9 cellular contexts compared by ENCODE assay signal in the genomic region with DNA sequence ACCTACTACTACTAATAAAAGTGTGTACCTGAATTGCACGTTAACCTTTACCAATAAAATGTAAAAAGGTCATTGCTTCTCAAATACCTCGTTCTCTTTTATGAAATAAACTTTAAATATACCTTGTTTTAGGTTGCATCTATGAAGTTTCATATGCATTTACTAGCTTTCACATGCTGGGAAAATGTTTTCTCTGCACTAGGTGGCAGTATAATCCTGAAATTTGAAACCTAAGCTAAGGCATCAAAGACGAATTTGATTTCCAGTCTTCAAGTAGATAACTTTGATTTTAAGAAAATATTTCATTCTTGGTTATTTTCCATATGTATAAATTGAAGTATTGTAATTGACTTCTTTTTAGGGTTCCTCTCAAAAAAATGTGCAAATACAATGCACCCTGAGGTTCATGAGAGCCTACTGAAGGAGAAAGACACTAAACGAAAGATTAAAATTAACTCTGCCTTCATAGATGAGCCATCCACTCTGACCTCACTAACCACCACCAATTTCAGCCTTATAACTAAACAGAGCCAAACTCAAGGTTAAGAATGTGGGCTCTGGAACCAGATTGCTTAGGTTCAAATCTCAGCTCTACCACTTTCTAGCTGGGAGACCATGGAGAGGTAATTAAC. TPM values are rescaled to one million over a fixed set of nuclear protein-coding genes. Genes with fewer than 3 reads are reported as not detected.
DNase-seq lines count a peak whose midpoint lies in the region; ATAC-seq and TF ChIP-seq lines count a peak whose summit lies in the region.
"Had no signal": no experiment of that assay in that cellular context is flagged by ENCODE, and none has a peak within 500 bp of the region (broad histone marks: within the 10 kb centered on the region; RNA-seq: fewer than 3 reads in every experiment).

No MANE protein-coding gene starts in this region.

- H3K4me3 ChIP-seq in H7 (ENCODE audit: insufficient read depth, low read depth, low read length), result no peak overlapping the region
- no peak overlapping the region for H3K4me3 ChIP-seq in PC-9
- no peak overlapping the region for H3K4me3 ChIP-seq in epithelial cell of esophagus (ENCODE audit: low read length)

- peaks cover 6% of the 10 kb centered on the region for H3K27me3 ChIP-seq in CD4-positive, alpha-beta T cell (ENCODE audit: control insufficient read depth, insufficient read depth, low read length)
- no peaks in the 10 kb centered on the region for H3K27me3 ChIP-seq in H7 (ENCODE audit: control insufficient read depth, insufficient read depth, low read length)
- H3K27me3 ChIP-seq in PC-9 (ENCODE audit: insufficient read depth, low read depth), result peaks cover 49% of the 10 kb centered on the region

- H3K27ac ChIP-seq in CD4-positive, alpha-beta T cell (ENCODE audit: low read depth, low read length), result no peak overlapping the region
- H3K27ac ChIP-seq in PC-9, result no peak overlapping the region

- no peaks in the 10 kb centered on the region for H3K9me3 ChIP-seq in CD4-positive, alpha-beta T cell (ENCODE audit: control insufficient read depth, low read length)
- H3K9me3 ChIP-seq in PC-9 (ENCODE audit: insufficient read depth, low read depth), result no peaks in the 10 kb centered on the region

- no peak overlapping the region for H3K4me3 Mint-ChIP-seq in CD4-positive, alpha-beta T cell
- H3K4me3 Mint-ChIP-seq in osteocyte (ENCODE audit: unreplicated experiment), result no peak overlapping the region
- H3K4me3 Mint-ChIP-seq: IgD-negative memory B cell had no signal

- H2AFZ ChIP-seq in PC-9, result no peak overlapping the region

- H3K27me3 Mint-ChIP-seq in CD4-positive, alpha-beta T cell, result peaks cover 39% of the 10 kb centered on the region
- peaks cover 42% of the 10 kb centered on the region for H3K27me3 Mint-ChIP-seq in osteocyte (ENCODE audit: unreplicated experiment)

- H3F3A ChIP-seq in PC-9 (ENCODE audit: insufficient read depth, low read depth), result no peaks in the 10 kb centered on the region

- H3K79me2 ChIP-seq in PC-9 (ENCODE audit: low read depth), result no peaks in the 10 kb centered on the region

- no TSS peak for BruUV-seq in PC-9 (replicated peaks; lab: Mats Ljungman, UMichigan)

- no peaks in the 10 kb centered on the region for H3K4me1 Mint-ChIP-seq in CD4-positive, alpha-beta T cell (ENCODE audit: low read depth)
- no peaks in the 10 kb centered on the region for H3K4me1 Mint-ChIP-seq in osteocyte (ENCODE audit: unreplicated experiment)

- CTCF ChIA-PET in CD4-positive, alpha-beta T cell (lab: Charles Lee), result interaction anchor here (1.0 to 2.0 kb wide), 4 partner anchors 18 to 646 kb away, joined by 3 to 10 read pairs (median 3); a partner anchor contains a TSS
- CTCF ChIA-PET in PC-9 (lab: Charles Lee), result interaction anchor here (0.5 to 1.4 kb wide), 9 partner anchors 54 to 646 kb away, joined by 3 to 9 read pairs (median 4); a partner anchor contains a TSS

- ATAC-seq in CD4-positive, alpha-beta T cell (ENCODE audit: poor library complexity), result no peak
- ATAC-seq in HG03039 (IDR thresholded peaks at IDR 0.05; ENCODE audit: unreplicated experiment) (no peak), HG03196 (IDR thresholded peaks at IDR 0.05; ENCODE audit: unreplicated experiment) (no peak), GM21390 (IDR thresholded peaks at IDR 0.05; ENCODE audit: unreplicated experiment) (no peak)

- H3K36me3 ChIP-seq in H7 (replicated peaks; ENCODE audit: control insufficient read depth, insufficient read depth, low read length) (no peaks in the 10 kb centered on the region), PC-9 (ENCODE audit: low read depth) (no peaks in the 10 kb centered on the region)

- intact Hi-C loops in CD4-positive, alpha-beta T cell (cut with DNase I, micrococcal nuclease), result loop anchor here (2.0 to 10.0 kb wide), 6 partner anchors 59 to 1065 kb away; a partner anchor contains a TSS
- intact Hi-C loops in PC-9 (cut with micrococcal nuclease; ENCODE audit: unreplicated experiment), result loop anchor here (1.0 to 5.0 kb wide), 6 partner anchors 59 to 703 kb away; a partner anchor contains a TSS

- H3K36me3 Mint-ChIP-seq in CD4-positive, alpha-beta T cell (ENCODE audit: low read depth), result no peaks in the 10 kb centered on the region
- no peaks in the 10 kb centered on the region for H3K36me3 Mint-ChIP-seq in osteocyte (ENCODE audit: unreplicated experiment)
- H3K36me3 Mint-ChIP-seq: IgD-negative memory B cell had no signal

- no peak for DNase-seq in CD4-positive, alpha-beta T cell
- DNase-seq in H7 (peak; percentile 13), PC-9 (peak in 1 of 2 experiments; percentile 48), epithelial cell of esophagus (ENCODE audit: low read depth) (peak; percentile 69), osteocyte (ENCODE audit: extremely low spot score, unreplicated experiment) (no peak)

- no peaks in the 10 kb centered on the region for H4K20me1 ChIP-seq in PC-9 (ENCODE audit: insufficient read depth)

- TF ChIP-seq CTCF in CD4-positive, alpha-beta T cell (IDR thresholded peaks at IDR 0.05), result peak; percentile 60
- TF ChIP-seq CTCF in PC-9 (conservative IDR thresholded peaks at IDR 0.05) (peak; percentile 78), epithelial cell of esophagus (IDR thresholded peaks at IDR 0.05; ENCODE audit: insufficient read depth, low read depth, low read length, missing control alignments) (peak; percentile 48), osteocyte (IDR thresholded peaks at IDR 0.05) (peak; percentile 73)

- no peaks in the 10 kb centered on the region for H3K9me3 Mint-ChIP-seq in CD4-positive, alpha-beta T cell
- no peaks in the 10 kb centered on the region for H3K9me3 Mint-ChIP-seq in osteocyte (ENCODE audit: unreplicated experiment)
- H3K9me3 Mint-ChIP-seq: IgD-negative memory B cell had no signal

- no peak overlapping the region for H3K4me2 ChIP-seq in PC-9

- POLR2A ChIA-PET in CD4-positive, alpha-beta T cell (lab: Charles Lee), result no interaction called here
- POLR2A ChIA-PET in PC-9 (lab: Charles Lee; ENCODE audit: unreplicated experiment), result interaction anchor here (0.7 kb wide), 1 partner anchor 378 kb away, joined by 3 read pairs; no protein-coding TSS in a partner anchor

- H3K27ac Mint-ChIP-seq in CD4-positive, alpha-beta T cell, result no peak overlapping the region
- no peak overlapping the region for H3K27ac Mint-ChIP-seq in osteocyte (ENCODE audit: unreplicated experiment)
- H3K27ac Mint-ChIP-seq: IgD-negative memory B cell had no signal

- H3K4me1 ChIP-seq in PC-9 (replicated peaks; ENCODE audit: insufficient read depth), result no peaks in the 10 kb centered on the region

- H3K9me2 ChIP-seq in PC-9 (ENCODE audit: insufficient read depth), result no peaks in the 10 kb centered on the region

RNA-seq across cellular contexts. Expression of a gene that starts 7.3 kb away (rescaled TPM):
- total RNA-seq in CD4-positive, alpha-beta T cell, result not detected
- total RNA-seq in H7 (2014; rRNA removed; shearing (Covaris generic)), result 2.5 and 4.7 TPM in 2 replicates
- not detected in 2 replicates for total RNA-seq in PC-9 (2021)
- not detected in 2 replicates for total RNA-seq in osteocyte

Comparison
In these comparisons a context has a peak if more than half of its experiments do, and no peak if none do; other contexts are left out.
1. DNase-seq: peak in H7 (single experiment) and epithelial cell of esophagus (single experiment); none in CD4-positive, alpha-beta T cell (0 of 10) and osteocyte (single experiment).
2. Peak in every context shown above with its lines, with median percentiles within 50 percentile points of each other: CTCF ChIP-seq.